ENCODE assay signal across 1 cellular context in the genomic region with DNA sequence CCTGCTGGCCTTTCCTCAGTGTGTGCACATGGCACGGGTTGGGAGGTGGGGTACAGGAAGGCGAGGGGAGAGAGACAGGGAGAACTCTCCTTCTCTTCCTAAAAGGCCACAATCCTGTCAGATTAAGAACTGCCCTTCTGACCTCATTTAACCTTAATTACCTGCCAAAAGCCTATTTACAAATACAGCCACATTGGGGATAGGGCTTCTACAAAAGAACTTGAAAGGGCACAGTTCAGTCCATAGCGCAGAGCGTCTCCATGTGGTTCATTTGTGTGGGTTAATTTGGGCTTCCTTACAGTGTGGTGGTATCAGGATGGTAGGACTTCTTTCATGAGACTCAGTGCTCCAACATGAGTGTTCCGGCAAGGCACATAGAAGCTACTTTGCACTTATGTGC.
TF ChIP-seq lines count a peak whose summit lies in the region.

No MANE protein-coding gene starts in this region.

TF ChIP-seq in WTC11, 78 proteins besides CTCF, POLR2A, EP300 and RAD21 (continued from another document):
- TF ChIP-seq ELF4 (CRISPR knock-in tag; IDR thresholded peaks at IDR 0.05; ENCODE audit: low read depth) (no peak), RORB (CRISPR knock-in tag; IDR thresholded peaks at IDR 0.05) (no peak), GRHL2 (CRISPR knock-in tag; IDR thresholded peaks at IDR 0.05; ENCODE audit: insufficient replicate concordance, severe bottlenecking) (no peak), SMAD4 (CRISPR knock-in tag; IDR thresholded peaks at IDR 0.05) (no peak), NR3C1 (CRISPR knock-in tag; conservative IDR thresholded peaks at IDR 0.05; ENCODE audit: low read depth) (no peak), ZNF416 (CRISPR knock-in tag; IDR thresholded peaks at IDR 0.05) (no peak), NR2C2 (CRISPR knock-in tag; IDR thresholded peaks at IDR 0.05) (no peak), RELA (CRISPR knock-in tag; IDR thresholded peaks at IDR 0.05; ENCODE audit: borderline replicate concordance) (no peak), ERG (CRISPR knock-in tag; IDR thresholded peaks at IDR 0.05) (no peak)
TF ChIP-seq in WTC11: peak in this region for 0.
